In the genomic region with DNA sequence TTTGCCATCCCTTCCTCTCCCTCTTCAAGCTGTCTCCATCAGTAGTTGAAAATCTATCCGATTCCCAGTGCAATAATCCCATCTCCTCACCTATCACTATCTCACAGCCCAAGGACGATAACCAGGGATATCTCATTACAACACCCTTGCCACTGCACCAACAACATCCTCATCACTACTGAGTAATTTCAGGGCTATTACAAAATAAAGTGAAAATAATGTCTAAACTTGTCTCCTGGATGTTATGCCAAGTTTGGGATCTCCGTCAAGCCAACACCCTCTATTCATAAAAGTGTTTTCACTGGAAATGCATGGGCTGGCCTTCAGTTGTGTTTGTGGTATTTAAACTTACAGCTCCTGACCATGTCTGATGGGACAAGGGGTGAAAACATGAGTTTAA, we compare ENCODE assay signal across 34 cellular contexts. TPM values are rescaled to one million over a fixed set of nuclear protein-coding genes. Genes with fewer than 3 reads are reported as not detected.
"Had no signal": no experiment of that assay in that cellular context is flagged by ENCODE, and none has a peak within 500 bp of the region (broad histone marks: within the 10 kb centered on the region; RNA-seq: fewer than 3 reads in every experiment).

No MANE protein-coding gene starts in this region.

- H3K9me3 ChIP-seq: Peyer's patch had no signal

- H3K27ac ChIP-seq: cardiac muscle cell, Peyer's patch, VCaP had no signal

- H3K27me3 ChIP-seq: Peyer's patch had no signal

- H3K4me1 ChIP-seq: Peyer's patch had no signal

- H3K36me3 ChIP-seq: cardiac muscle cell, Peyer's patch had no signal

- ATAC-seq: activated naive CD8-positive, alpha-beta T cell treated with anti-CD3 and anti-CD28 coated beads, Interleukin-2, amount 50 U/mL, for 24 hours; activated T-cell treated with anti-CD3 and anti-CD28 coated beads, Interleukin-2, amount 50 U/mL, for 4 hours; PC-3 had no signal

- DNase-seq: activated B cell treated with CpG ODN at 0.5 μM for 24 hours; activated CD4-positive, alpha-beta memory T cell treated with anti-CD3 and anti-CD28 coated beads for 36 hours; activated CD4-positive, alpha-beta T cell treated with anti-CD3 and anti-CD28 coated beads for 4 hours; activated CD4-positive, alpha-beta T cell treated with anti-CD3 and anti-CD28 coated beads, Interleukin-2, amount 50 U/mL, for 1 hour; activated CD4-positive, CD25-positive, alpha-beta regulatory T cell treated with anti-CD3 and anti-CD28 coated beads, Interleukin-2, amount 50 U/mL, for 72 hours; activated CD8-positive, alpha-beta memory T cell treated with anti-CD3 and anti-CD28 coated beads, Interleukin-2, amount 50 U/mL, for 4 hours; activated effector memory CD4-positive, alpha-beta T cell treated with Interleukin-2 at 50 U/mL for 16 hours; activated naive CD4-positive, alpha-beta T cell treated with anti-CD3 and anti-CD28 coated beads, Interleukin-2, amount 10 ng/mL, durations not matched to agents 7 days and 5 days; activated naive CD8-positive, alpha-beta T cell treated with anti-CD3 and anti-CD28 coated beads, Interleukin-2, amount 50 U/mL, for 24 hours; activated T-cell treated with anti-CD3 and anti-CD28 coated beads for 4 hours; activated T-cell treated with anti-CD3 and anti-CD28 coated beads, Interleukin-2, amount 50 U/mL, for 4 hours; anterior cingulate cortex; Kasumi-1; KG1; MM.1S; MV-4-11; NCI-H1092; NCI-H1436 treated with DMSO at 0.1 percent for 48 hours; NCI-H1694 treated with DMSO at 0.1 percent for 48 hours; NCI-H2029; NCI-H345; NCI-H524 treated with DMSO at 0.1 percent for 48 hours; PC-3; Peyer's patch; Right ventricle myocardium superior; RPMI8226; SW 1271; T-helper 1 cell; T-helper 2 cell; T-helper 9 cell had no signal

- H3K4me3 ChIP-seq: cardiac muscle cell, Peyer's patch had no signal

RNA-seq across cellular contexts. Expression of gene STMND1, which starts 42.0 kb away (rescaled TPM):
- total RNA-seq: activated B cell treated with CpG ODN at 0.5 μM for 24 hours; activated CD4-positive, alpha-beta memory T cell treated with anti-CD3 and anti-CD28 coated beads for 36 hours; activated T-cell treated with anti-CD3 and anti-CD28 coated beads, Interleukin-2, amount 50 U/mL, for 4 hours; activated T-helper 1 cell treated with anti-CD3 and anti-CD28 coated beads, Interleukin-12 subunit alpha, Interleukin-12 subunit beta, Interleukin-2, Interleukin-4 antibody, amounts not matched to agents 30 ng/mL and 10 ng/mL and 1 ng/mL, durations not matched to agents 14 hours and 24 hours and 36 hours; cardiac muscle cell; NCI-H460; PC-3; Peyer's patch; Right ventricle myocardium superior had no signal
